13 cellular contexts compared by ENCODE assay signal in the genomic region with DNA sequence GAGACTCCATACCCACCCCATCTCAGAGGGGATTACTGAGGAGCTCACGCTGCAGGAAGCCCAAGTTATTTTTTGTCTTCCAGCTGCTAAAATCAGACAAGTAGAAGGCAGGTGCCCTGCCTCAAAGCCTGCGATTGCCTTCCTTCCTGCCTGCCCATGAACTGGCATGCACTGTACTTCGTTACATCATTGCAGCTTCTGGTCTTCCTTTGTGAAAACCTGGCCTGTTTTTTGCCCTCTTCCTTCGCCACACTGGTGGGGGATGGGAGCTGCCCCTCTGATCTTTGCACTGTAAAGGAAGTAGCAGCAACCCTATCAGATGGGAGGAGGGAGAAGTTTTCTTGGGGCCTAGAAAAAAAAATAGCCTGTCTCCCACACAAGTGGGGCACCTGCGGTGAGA.
A peak's percentile ranks its signal among the peaks of the same experiment; 100 is the strongest.
DNase-seq lines count a peak whose midpoint lies in the region; ATAC-seq and TF ChIP-seq lines count a peak whose summit lies in the region.
"Had no signal": no experiment of that assay in that cellular context is flagged by ENCODE, and none has a peak within 500 bp of the region (broad histone marks: within the 10 kb centered on the region; RNA-seq: fewer than 3 reads in every experiment).

No MANE protein-coding gene starts in this region.

- H3K36me3 Mint-ChIP-seq in activated naive CD8-positive, alpha-beta T cell = peaks cover 2% of the 10 kb centered on the region

- POLR2A ChIA-PET in OCI-LY7 (lab: Charles Lee) = interaction anchor here (1.2 kb wide), 1 partner anchor 8 kb away, joined by 3 read pairs; no protein-coding TSS in a partner anchor

- H3K4me1 ChIP-seq in OCI-LY7 (ENCODE audit: insufficient read depth, low read length, poor library complexity, severe bottlenecking) = no peaks in the 10 kb centered on the region
- H3K4me1 ChIP-seq: A549, lower lobe of right lung, pancreas, tibial nerve had no signal

- H3K27ac ChIP-seq in OCI-LY7 (ENCODE audit: low read depth, low read length, poor library complexity, severe bottlenecking) = no peak overlapping the region
- H3K27ac ChIP-seq: A549, lower lobe of right lung, pancreas, tibial nerve had no signal

- no peaks in the 10 kb centered on the region for H3K36me3 ChIP-seq in OCI-LY7 (ENCODE audit: insufficient read depth, low read length)
- H3K36me3 ChIP-seq: lower lobe of right lung, pancreas, tibial nerve had no signal

- no TSS peak for BruUV-seq in OCI-LY7 (replicated peaks; lab: Mats Ljungman, UMichigan)

- no peak overlapping the region for H2AFZ ChIP-seq in OCI-LY7 (ENCODE audit: low read length)

- H3K9me2 ChIP-seq in OCI-LY7 (ENCODE audit: insufficient read depth, low read length) = no peaks in the 10 kb centered on the region

- no peak for TF ChIP-seq CTCF in OCI-LY7 (conservative IDR thresholded peaks at IDR 0.05; ENCODE audit: low read length)

- H3K4me3 Mint-ChIP-seq in activated naive CD8-positive, alpha-beta T cell = peak overlapping the region; percentile 75

- no peaks in the 10 kb centered on the region for H3K79me2 ChIP-seq in OCI-LY7 (ENCODE audit: insufficient read depth, low read depth, low read length)

- no peak overlapping the region for H3K4me3 ChIP-seq in OCI-LY7 (ENCODE audit: low read depth, low read length, poor library complexity, severe bottlenecking)
- H3K4me3 ChIP-seq: A549, lower lobe of right lung, pancreas, tibial nerve had no signal

- no peaks in the 10 kb centered on the region for H3K9me3 ChIP-seq in OCI-LY7 (ENCODE audit: low read length)
- H3K9me3 ChIP-seq: A549, lower lobe of right lung, pancreas had no signal

- H3K9me3 Mint-ChIP-seq in activated naive CD8-positive, alpha-beta T cell (ENCODE audit: low read depth) = no peaks in the 10 kb centered on the region

- H3K27ac Mint-ChIP-seq in activated naive CD8-positive, alpha-beta T cell = peak overlapping the region; percentile 100

- no peak for ATAC-seq in GM21528 (IDR thresholded peaks at IDR 0.05; ENCODE audit: low FRiP score, unreplicated experiment)
- ATAC-seq: A549, pancreas had no signal

- peaks cover 97% of the 10 kb centered on the region for H3K4me1 Mint-ChIP-seq in activated naive CD8-positive, alpha-beta T cell (ENCODE audit: low read depth)

- CTCF ChIA-PET in OCI-LY7 (lab: Charles Lee; ENCODE audit: unreplicated experiment) = no interaction called here

- intact Hi-C loops in OCI-LY7 (cut with micrococcal nuclease; ENCODE audit: unreplicated experiment) = no loop called here

- H4K20me1 ChIP-seq in OCI-LY7 (ENCODE audit: insufficient read depth, low read length) = no peaks in the 10 kb centered on the region

- H3K4me2 ChIP-seq in OCI-LY7 (ENCODE audit: low read length) = no peak overlapping the region
- H3K4me2 ChIP-seq: A549 had no signal

- DNase-seq in activated gamma-delta T cell treated with Interleukin-2 at 50 U/mL for 16 hours = peak; percentile 68
- no peak for DNase-seq in activated gamma-delta T cell (lab: John Stamatoyannopoulos, UW)
- DNase-seq in activated CD4-positive, alpha-beta T cell treated with anti-CD3 and anti-CD28 coated beads for 4 hours = peak; percentile 48 to 53
- peak; percentile 25 to 46 for DNase-seq in stimulated activated CD8-positive, alpha-beta memory T cell treated with anti-CD3 and anti-CD28 coated beads, Interleukin-2, amount 100 ng/mL, for 1 hour (ENCODE audit: low read depth in 2 of 2)
- no peak for DNase-seq in inferior parietal cortex (ENCODE audit: extremely low spot score)
- no peak for DNase-seq in OCI-LY7 (ENCODE audit: low spot score)
- DNase-seq: DMS53, lower lobe of right lung, pancreas had no signal

- no peaks in the 10 kb centered on the region for H3K27me3 Mint-ChIP-seq in activated naive CD8-positive, alpha-beta T cell

Comparison
In these comparisons a context has a peak if more than half of its experiments do, and no peak if none do; other contexts are left out.
1. DNase-seq: peak in activated gamma-delta T cell treated with Interleukin-2 at 50 U/mL for 16 hours (single experiment), activated CD4-positive, alpha-beta T cell treated with anti-CD3 and anti-CD28 coated beads for 4 hours (2 of 2) and stimulated activated CD8-positive, alpha-beta memory T cell treated with anti-CD3 and anti-CD28 coated beads, Interleukin-2, amount 100 ng/mL, for 1 hour (2 of 2); none in activated gamma-delta T cell (single experiment), inferior parietal cortex (single experiment) and OCI-LY7 (single experiment).